ENCODE assay signal across 18 cellular contexts in the genomic region with DNA sequence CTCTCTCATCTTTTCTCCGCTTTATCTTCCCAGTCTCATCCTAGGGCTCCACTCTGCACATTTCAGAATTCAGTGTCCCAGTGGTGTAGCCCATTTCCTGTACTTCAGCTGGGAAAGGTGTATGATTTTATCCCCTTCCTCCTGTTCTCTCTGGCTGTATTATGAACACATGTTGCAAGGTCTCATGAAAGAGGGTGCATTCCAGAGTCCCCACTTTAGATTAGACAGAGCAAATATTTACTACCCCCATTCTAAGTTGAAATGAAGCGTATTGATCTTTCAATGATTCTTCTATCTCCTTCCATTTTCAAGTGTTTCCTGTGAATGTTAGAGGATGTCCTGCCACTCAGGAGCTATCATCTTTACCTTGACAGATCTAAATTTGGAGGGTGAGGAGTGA.
DNase-seq lines count a peak whose midpoint lies in the region; ATAC-seq and TF ChIP-seq lines count a peak whose summit lies in the region.
"Had no signal": no experiment of that assay in that cellular context is flagged by ENCODE, and none has a peak within 500 bp of the region (broad histone marks: within the 10 kb centered on the region; RNA-seq: fewer than 3 reads in every experiment).

No MANE protein-coding gene starts in this region.

- no peaks in the 10 kb centered on the region for H3K36me3 ChIP-seq in PC-3 (ENCODE audit: low read depth, low read length)
- no peaks in the 10 kb centered on the region for H3K36me3 ChIP-seq in lung (ENCODE audit: control insufficient read depth in 2 of 2, insufficient read depth in 2 of 2, low read length in 2 of 2)
- H3K36me3 ChIP-seq in BE2C: no peaks in the 10 kb centered on the region

- H3K27ac ChIP-seq in PC-3 (ENCODE audit: low read length) (peak overlapping the region; percentile 81), caudate nucleus (ENCODE audit: low read depth, low read length) (peak overlapping the region; percentile 48), lung (ENCODE audit: low read depth in 1 of 2, low read length in 1 of 2) (no peak overlapping the region)
- H3K27ac ChIP-seq: KMS-11 had no signal

- no peaks in the 10 kb centered on the region for H4K20me1 ChIP-seq in PC-3 (ENCODE audit: low read length)

- POLR2A ChIA-PET in PC-3 (lab: Charles Lee; ENCODE audit: unreplicated experiment): no interaction called here
- POLR2A ChIA-PET in naive thymus-derived CD8-positive, alpha-beta T cell (lab: Charles Lee): no interaction called here

- H3K27ac Mint-ChIP-seq in naive thymus-derived CD8-positive, alpha-beta T cell: no peak overlapping the region
- no peak overlapping the region for H3K27ac Mint-ChIP-seq in stimulated activated naive CD8-positive, alpha-beta T cell treated with anti-CD3 and anti-CD28 coated beads, Interleukin-15, amount 100 ng/mL, for 72 hours
- H3K27ac Mint-ChIP-seq: CD8-positive, alpha-beta T cell had no signal

- H3K79me2 ChIP-seq in PC-3 (ENCODE audit: low read length): no peaks in the 10 kb centered on the region

- H3K9me2 ChIP-seq in PC-3 (replicated peaks; ENCODE audit: low read length): no peaks in the 10 kb centered on the region

- DNase-seq in PC-3: no peak
- no peak for DNase-seq in caudate nucleus (lab: John Stamatoyannopoulos, UW)
- DNase-seq in lung (ENCODE audit: low spot score): no peak
- no peak for DNase-seq in naive thymus-derived CD8-positive, alpha-beta T cell
- no peak for DNase-seq in SW480 (ENCODE audit: low spot score)
- DNase-seq in BE2C: no peak
- no peak for DNase-seq in stimulated activated naive CD8-positive, alpha-beta T cell treated with anti-CD3 and anti-CD28 coated beads, Interleukin-15, amount 100 ng/mL, for 72 hours
- DNase-seq: C1 segment of cervical spinal cord; CD8-positive, alpha-beta T cell; HCEC 1CT; IMR-90; NCI-H1105; NCI-H146; NCI-H2029; NCI-H2171 treated with DMSO at 0.1 percent for 48 hours; NCI-H526; SHP77 treated with DMSO at 0.1 percent for 48 hours had no signal

- BruUV-seq in PC-3 (replicated peaks; lab: Mats Ljungman, UMichigan): no TSS peak

- intact Hi-C loops in PC-3 (cut with micrococcal nuclease): loop anchor here (2.0 kb wide), 1 partner anchor 103 kb away; no protein-coding TSS in a partner anchor

- H3K27me3 ChIP-seq in PC-3 (ENCODE audit: low read length) (no peaks in the 10 kb centered on the region), lung (ENCODE audit: control insufficient read depth, insufficient read depth) (no peaks in the 10 kb centered on the region), BE2C (peaks cover 4% of the 10 kb centered on the region; the same call in 1 of the 2 replicates)

- no peak overlapping the region for H2AFZ ChIP-seq in PC-3 (ENCODE audit: low read length)

- H3K4me1 ChIP-seq in PC-3 (ENCODE audit: insufficient read depth, low read length) (peaks cover 36% of the 10 kb centered on the region), lung (ENCODE audit: control insufficient read depth in 2 of 2, insufficient read depth in 2 of 2, low read length in 2 of 2) (no peaks in the 10 kb centered on the region), BE2C (no peaks in the 10 kb centered on the region)

- no peak for ATAC-seq in PC-3
- peak; percentile 28 for ATAC-seq in lung (ENCODE audit: insufficient read depth, low FRiP score)
- no peak for ATAC-seq in naive thymus-derived CD8-positive, alpha-beta T cell
- ATAC-seq in stimulated activated naive CD8-positive, alpha-beta T cell treated with anti-CD3 and anti-CD28 coated beads, Interleukin-15, amount 100 ng/mL, for 72 hours: no peak
- ATAC-seq: CD8-positive, alpha-beta T cell had no signal

- CTCF ChIA-PET in PC-3 (lab: Charles Lee): no interaction called here

- peaks cover 23 to 55% (median 25%) of the 10 kb centered on the region in 5 donors for H3K27me3 Mint-ChIP-seq in naive thymus-derived CD8-positive, alpha-beta T cell
- peaks cover 17% of the 10 kb centered on the region for H3K27me3 Mint-ChIP-seq in stimulated activated naive CD8-positive, alpha-beta T cell treated with anti-CD3 and anti-CD28 coated beads, Interleukin-15, amount 100 ng/mL, for 72 hours

- TF ChIP-seq CTCF in PC-3 (conservative IDR thresholded peaks at IDR 0.05; ENCODE audit: low read depth, low read length): no peak
- no peak for TF ChIP-seq CTCF in lung (IDR thresholded peaks at IDR 0.05; ENCODE audit: control extremely low read depth, extremely low read depth)
- TF ChIP-seq CTCF in BE2C (IDR thresholded peaks at IDR 0.05; ENCODE audit: low read depth, low read length): no peak

- H3K4me1 Mint-ChIP-seq in naive thymus-derived CD8-positive, alpha-beta T cell: no peaks in the 10 kb centered on the region
- H3K4me1 Mint-ChIP-seq in stimulated activated naive CD8-positive, alpha-beta T cell treated with anti-CD3 and anti-CD28 coated beads, Interleukin-15, amount 100 ng/mL, for 72 hours: no peaks in the 10 kb centered on the region

- H3K9me3 ChIP-seq in PC-3 (ENCODE audit: low read length) (no peaks in the 10 kb centered on the region), lung (ENCODE audit: control insufficient read depth in 2 of 2, insufficient read depth in 1 of 2, low read length in 1 of 2) (no peaks in the 10 kb centered on the region), BE2C (no peaks in the 10 kb centered on the region)

- no peaks in the 10 kb centered on the region for H3F3A ChIP-seq in PC-3 (ENCODE audit: low read length, unreplicated experiment)

- H3K9ac ChIP-seq in PC-3 (ENCODE audit: low read length): no peak overlapping the region
- H3K9ac ChIP-seq: KMS-11 had no signal

- WGBS in lung, 2 donors: 60 to 64% methylated on average over 2 of the region's 2 CpGs

- H3K4me3 Mint-ChIP-seq in naive thymus-derived CD8-positive, alpha-beta T cell: no peak overlapping the region
- H3K4me3 Mint-ChIP-seq in stimulated activated naive CD8-positive, alpha-beta T cell treated with anti-CD3 and anti-CD28 coated beads, Interleukin-15, amount 100 ng/mL, for 72 hours: no peak overlapping the region
- H3K4me3 Mint-ChIP-seq: CD8-positive, alpha-beta T cell had no signal

- H3K36me3 Mint-ChIP-seq in naive thymus-derived CD8-positive, alpha-beta T cell: peaks cover 0 to 4% (median 0%) of the 10 kb centered on the region in 3 donors
- H3K36me3 Mint-ChIP-seq: CD8-positive, alpha-beta T cell had no signal

- H3K4me2 ChIP-seq in PC-3 (ENCODE audit: low read length): peak overlapping the region; percentile 53
- H3K4me2 ChIP-seq: KMS-11 had no signal

- peaks cover 0 to 16% (median 8%) of the 10 kb centered on the region in 9 donors for H3K9me3 Mint-ChIP-seq in naive thymus-derived CD8-positive, alpha-beta T cell
- H3K9me3 Mint-ChIP-seq in stimulated activated naive CD8-positive, alpha-beta T cell treated with anti-CD3 and anti-CD28 coated beads, Interleukin-15, amount 100 ng/mL, for 72 hours: peaks cover 0 to 8% of the 10 kb centered on the region in 2 donors

- H3K4me3 ChIP-seq in PC-3 (ENCODE audit: low read length) (no peak overlapping the region), lung (no peak overlapping the region), BE2C (ENCODE audit: low read depth, low read length) (no peak overlapping the region)

Comparison
In these comparisons a context has a peak if more than half of its experiments do, and no peak if none do; other contexts are left out.
1. H3K27ac ChIP-seq: peak in PC-3 (single experiment) and caudate nucleus (single experiment); none in lung (0 of 2).